ENCODE assay signal across 8 cellular contexts in genomic region chr5:52799358-52799982, GRCh38. TPM values are rescaled to one million over a fixed set of nuclear protein-coding genes. Genes with fewer than 3 reads are reported as not detected.
DNase-seq lines count a peak whose midpoint lies in the region; ATAC-seq and TF ChIP-seq lines count a peak whose summit lies in the region.

No MANE protein-coding gene starts in this region.

- H3K4me3 Mint-ChIP-seq in Calu3 (ENCODE audit: low read depth, unreplicated experiment): peak overlapping the region; percentile 77
- peak overlapping the region; percentile 96 for H3K4me3 Mint-ChIP-seq in neural progenitor cell

- H3K9ac ChIP-seq in neural progenitor cell: peak overlapping the region; percentile 52

- peak overlapping the region; percentile 85 for H3K4me3 ChIP-seq in WI38 (ENCODE audit: low read depth, low read length)
- H3K4me3 ChIP-seq in neural progenitor cell: peak overlapping the region; percentile 74

- peaks cover 35% of the 10 kb centered on the region for H3K4me1 ChIP-seq in neural progenitor cell

- no TSS peak for BruUV-seq in Calu3 (replicated peaks; lab: Mats Ljungman, UMichigan)

- intact Hi-C loops in Calu3 (cut with micrococcal nuclease; ENCODE audit: unreplicated experiment): no loop called here

- peaks cover 45% of the 10 kb centered on the region for H3K79me2 ChIP-seq in neural progenitor cell (ENCODE audit: low read depth)

- H4K20me1 ChIP-seq in neural progenitor cell (ENCODE audit: low read depth): peaks cover 25% of the 10 kb centered on the region

- no peaks in the 10 kb centered on the region for H3K27me3 ChIP-seq in neural progenitor cell

- ATAC-seq in GM19452 (IDR thresholded peaks at IDR 0.05; ENCODE audit: unreplicated experiment): peak; percentile 25
- ATAC-seq in HG03442 (IDR thresholded peaks at IDR 0.05; ENCODE audit: unreplicated experiment): peak; percentile 22

- peak overlapping the region; percentile 89 for H2AFZ ChIP-seq in neural progenitor cell (replicated peaks)

- CTCF ChIA-PET in Calu3 (lab: Charles Lee): interaction anchor here (0.6 to 1.6 kb wide), 8 partner anchors 8 to 116 kb away, joined by 3 to 9 read pairs (median 4); partner anchors contain the start of genes ITGA1 and PELO

- H3K27ac Mint-ChIP-seq in Calu3 (ENCODE audit: unreplicated experiment) (peak overlapping the region; percentile 71), neural progenitor cell (peak overlapping the region; percentile 92)

- H3K36me3 Mint-ChIP-seq in Calu3 (ENCODE audit: insufficient read depth, unreplicated experiment) (peaks cover 52% of the 10 kb centered on the region), neural progenitor cell (peaks cover 3% of the 10 kb centered on the region)

- H3F3A ChIP-seq in neural progenitor cell (ENCODE audit: low read depth): peaks cover 39% of the 10 kb centered on the region

- peak overlapping the region; percentile 87 for H3K4me2 ChIP-seq in neural progenitor cell

- H3K4me1 Mint-ChIP-seq in Calu3 (ENCODE audit: low read depth, unreplicated experiment) (peaks cover 29% of the 10 kb centered on the region), neural progenitor cell (peaks cover 49% of the 10 kb centered on the region)

- H3K9me3 Mint-ChIP-seq in Calu3 (ENCODE audit: low read depth, unreplicated experiment): no peaks in the 10 kb centered on the region
- no peaks in the 10 kb centered on the region for H3K9me3 Mint-ChIP-seq in neural progenitor cell

- H3K27me3 Mint-ChIP-seq in Calu3 (ENCODE audit: unreplicated experiment) (no peaks in the 10 kb centered on the region), neural progenitor cell (ENCODE audit: insufficient read depth, low read depth) (peaks cover 6% of the 10 kb centered on the region)

- peak overlapping the region; percentile 94 for H3K27ac ChIP-seq in neural progenitor cell

- no peaks in the 10 kb centered on the region for H3K36me3 ChIP-seq in neural progenitor cell

- H3K9me3 ChIP-seq in neural progenitor cell (ENCODE audit: low read depth): no peaks in the 10 kb centered on the region

- DNase-seq in Calu3 (no peak), fibroblast of the conjunctiva (ENCODE audit: low read depth) (peak; percentile 80), neural progenitor cell (ENCODE audit: low spot score) (peak; percentile 82), GOT3 (lab: John Stamatoyannopoulos, UW) (no peak), ureter (ENCODE audit: low spot score) (no peak)

- TF ChIP-seq CTCF in Calu3 (IDR thresholded peaks at IDR 0.05; ENCODE audit: unreplicated experiment) (no peak), WI38 (IDR thresholded peaks at IDR 0.05; ENCODE audit: low read depth, low read length) (no peak), neural progenitor cell (IDR thresholded peaks at IDR 0.05) (no peak)

RNA-seq across cellular contexts. Expression of gene ITGA1, which starts 11.8 kb away (rescaled TPM):
- 18.9 and 20.2 TPM in 2 replicates for total RNA-seq in Calu3 (2022)
- 2.2 and 3.9 TPM in 2 replicates for total RNA-seq in neural progenitor cell (ENCODE audit: low replicate concordance)
- 170 TPM for total RNA-seq in ureter

RNA-seq across cellular contexts. Expression of gene PELO, which starts 11.8 kb away (rescaled TPM):
- total RNA-seq in Calu3 (2022) (24.6 and 26.4 TPM in 2 replicates), neural progenitor cell (ENCODE audit: low replicate concordance) (8.5 and 11.7 TPM in 2 replicates), ureter (44.7 TPM)

Comparison
In these comparisons a context has a peak if more than half of its experiments do, and no peak if none do; other contexts are left out.
1. DNase-seq: peak in fibroblast of the conjunctiva (single experiment) and neural progenitor cell (single experiment); none in Calu3 (single experiment), GOT3 (single experiment) and ureter (single experiment).